ENCODE assay signal across 12 cellular contexts in genomic region chr10:30241422-30242110, GRCh38.
DNase-seq lines count a peak whose midpoint lies in the region; ATAC-seq and TF ChIP-seq lines count a peak whose summit lies in the region.
"Had no signal": no experiment of that assay in that cellular context is flagged by ENCODE, and none has a peak within 500 bp of the region (broad histone marks: within the 10 kb centered on the region; RNA-seq: fewer than 3 reads in every experiment).

No MANE protein-coding gene starts in this region.

- H3K4me2 ChIP-seq in HCT116 (ENCODE audit: low read length): no peak overlapping the region
- H3K4me2 ChIP-seq in PC-3 (ENCODE audit: low read length): no peak overlapping the region
- no peak overlapping the region for H3K4me2 ChIP-seq in mesenchymal stem cell (ENCODE audit: low read length, poor library complexity, severe bottlenecking)

- H2AFZ ChIP-seq in HCT116 (ENCODE audit: low read depth, low read length, poor library complexity, severe bottlenecking) (peak overlapping the region; percentile 1), PC-3 (ENCODE audit: low read length) (0 out of 2 replicates have a peak overlapping the region, but pooled peaks have one; percentile 17), mesenchymal stem cell (ENCODE audit: low read depth, low read length) (no peak overlapping the region)

- CTCF ChIA-PET in HCT116 (lab: Charles Lee) (interaction anchor here (0.7 to 2.0 kb wide), 13 partner anchors 8 to 350 kb away, joined by 3 to 8 read pairs (median 4); no protein-coding TSS in a partner anchor), PC-3 (lab: Charles Lee) (interaction anchor here (0.6 to 1.1 kb wide), 5 partner anchors 28 to 243 kb away, joined by 3 to 15 read pairs (median 4); no protein-coding TSS in a partner anchor)

- RAD21 ChIA-PET in HCT116 (lab: Charles Lee; ENCODE audit: low non-redundant PET in 1 of 2, low total read pairs in 2 of 2, uncharacterized antibody in 2 of 2, unreplicated experiment in 2 of 2): interaction anchor here in 1 of 2 experiments (0.9 kb wide), 1 partner anchor 243 kb away, joined by 3 read pairs; no protein-coding TSS in a partner anchor

- H3K27me3 ChIP-seq in HCT116 (ENCODE audit: insufficient read depth, low read length) (no peaks in the 10 kb centered on the region), PC-3 (ENCODE audit: low read length) (no peaks in the 10 kb centered on the region), mesenchymal stem cell (ENCODE audit: control insufficient read depth in 1 of 2, insufficient read depth in 1 of 2, low read length in 2 of 2) (no peaks in the 10 kb centered on the region), heart left ventricle (no peaks in the 10 kb centered on the region)

- no peak overlapping the region for H2BK120ac ChIP-seq in mesenchymal stem cell (ENCODE audit: low read depth, low read length)

- no peak overlapping the region for H3K4ac ChIP-seq in mesenchymal stem cell (ENCODE audit: low read depth in 1 of 2, low read length in 2 of 2)

- no peaks in the 10 kb centered on the region for H3K79me1 ChIP-seq in mesenchymal stem cell (replicated peaks; ENCODE audit: low read length, poor library complexity, severe bottlenecking)

- no peaks in the 10 kb centered on the region for H3F3A ChIP-seq in PC-3 (ENCODE audit: low read length, unreplicated experiment)

- H3K9me3 ChIP-seq in HCT116 (ENCODE audit: control insufficient read depth in 1 of 2, insufficient read depth in 1 of 2, low read depth in 1 of 2, low read length in 2 of 2) (no peaks in the 10 kb centered on the region), PC-3 (ENCODE audit: low read length) (no peaks in the 10 kb centered on the region), mesenchymal stem cell (ENCODE audit: control insufficient read depth, low read length) (no peaks in the 10 kb centered on the region), heart left ventricle (no peaks in the 10 kb centered on the region)

- no peak overlapping the region for H2BK15ac ChIP-seq in mesenchymal stem cell (ENCODE audit: low read depth, poor library complexity, severe bottlenecking)

- ATAC-seq in HCT116 (no peak), PC-3 (no peak), GM21786 (IDR thresholded peaks at IDR 0.05; ENCODE audit: unreplicated experiment) (no peak), heart left ventricle (no peak)

- TF ChIP-seq CTCF in GM12865 (IDR thresholded peaks at IDR 0.05; ENCODE audit: insufficient read depth, low read depth, low read length, missing control alignments) (no peak), HCT116 (IDR thresholded peaks at IDR 0.05 in 2 of 3, conservative IDR thresholded peaks at IDR 0.05 in 1 of 3; ENCODE audit: borderline replicate concordance in 1 of 3, insufficient read depth in 1 of 3, low read depth in 2 of 3, low read length in 2 of 3) (no peak), PC-3 (conservative IDR thresholded peaks at IDR 0.05; ENCODE audit: low read depth, low read length) (no peak), heart left ventricle (IDR thresholded peaks at IDR 0.05) (no peak)

- no peaks in the 10 kb centered on the region for H4K20me1 ChIP-seq in HCT116 (ENCODE audit: insufficient read depth)
- no peaks in the 10 kb centered on the region for H4K20me1 ChIP-seq in PC-3 (ENCODE audit: low read length)

- no TSS peak for BruUV-seq in HCT116 (replicated peaks; lab: Mats Ljungman, UMichigan)
- no TSS peak for BruUV-seq in PC-3 (replicated peaks; lab: Mats Ljungman, UMichigan)

- H3K36me3 ChIP-seq in HCT116 (ENCODE audit: control insufficient read depth in 1 of 2, insufficient read depth in 2 of 2, low read length in 2 of 2): no peaks in the 10 kb centered on the region
- no peaks in the 10 kb centered on the region for H3K36me3 ChIP-seq in PC-3 (ENCODE audit: low read depth, low read length)
- H3K36me3 ChIP-seq in mesenchymal stem cell (ENCODE audit: control insufficient read depth in 1 of 2, insufficient read depth in 2 of 2, low read depth in 1 of 2, low read length in 2 of 2): no peaks in the 10 kb centered on the region
- no peaks in the 10 kb centered on the region for H3K36me3 ChIP-seq in heart left ventricle

- H3K23ac ChIP-seq in mesenchymal stem cell (ENCODE audit: low read length in 2 of 2): no peak overlapping the region

- H3K9me2 ChIP-seq in HCT116 (ENCODE audit: insufficient read depth) (no peaks in the 10 kb centered on the region; the same call in 1 of the 2 replicates), PC-3 (replicated peaks; ENCODE audit: low read length) (no peaks in the 10 kb centered on the region)

- no peaks in the 10 kb centered on the region for H3K4me1 ChIP-seq in HCT116 (ENCODE audit: control insufficient read depth in 1 of 2, insufficient read depth in 2 of 2, low read length in 2 of 2)
- H3K4me1 ChIP-seq in PC-3 (ENCODE audit: insufficient read depth, low read length): no peaks in the 10 kb centered on the region
- H3K4me1 ChIP-seq in mesenchymal stem cell (ENCODE audit: control insufficient read depth, insufficient read depth, low read depth, low read length): no peaks in the 10 kb centered on the region
- peaks cover 0 to 13% (median 0%) of the 10 kb centered on the region in 12 donors for H3K4me1 ChIP-seq in heart left ventricle

- no peak overlapping the region for H3K14ac ChIP-seq in mesenchymal stem cell (ENCODE audit: low read length in 2 of 2)

- no peak overlapping the region for H2BK5ac ChIP-seq in mesenchymal stem cell (ENCODE audit: low read depth, low read length, poor library complexity, severe bottlenecking)

- H3K9ac ChIP-seq in HCT116 (ENCODE audit: low read length): no peak overlapping the region
- no peak overlapping the region for H3K9ac ChIP-seq in PC-3 (ENCODE audit: low read length)
- H3K9ac ChIP-seq in mesenchymal stem cell (ENCODE audit: low read length): no peak overlapping the region

- POLR2A ChIA-PET in HCT116 (lab: Charles Lee) (no interaction called here), PC-3 (lab: Charles Lee; ENCODE audit: unreplicated experiment) (no interaction called here)

- DNase-seq in GM12865 (ENCODE audit: low read depth) (peak; percentile 41), HCT116 (ENCODE audit: low read depth, low spot score) (no peak), PC-3 (no peak), mesenchymal stem cell (peak; percentile 7), hypothalamus (lab: John Stamatoyannopoulos, UW) (no peak), heart left ventricle (no peak)
- DNase-seq in activated CD8-positive, alpha-beta memory T cell treated with anti-CD3 and anti-CD28 coated beads, Interleukin-2, amount 50 U/mL, for 48 hours: no peak
- DNase-seq: CD4-positive, alpha-beta T cell; H9; NCI-H1048; SHP77 treated with DMSO at 0.1 percent for 48 hours had no signal

- TF ChIP-seq RAD21 in HCT116 (IDR thresholded peaks at IDR 0.05; ENCODE audit: low read depth): no peak

- intact Hi-C loops in HCT116 (cut with micrococcal nuclease): loop anchor here (2.0 kb wide), 1 partner anchor 239 kb away; no protein-coding TSS in a partner anchor
- intact Hi-C loops in PC-3 (cut with micrococcal nuclease): loop anchor here (1.0 kb wide), 1 partner anchor 243 kb away; no protein-coding TSS in a partner anchor
- intact Hi-C loops in heart left ventricle (cut with DNase I): loop anchor here (1.0 to 5.0 kb wide), 7 partner anchors 54 to 245 kb away; no protein-coding TSS in a partner anchor

- H3K18ac ChIP-seq in mesenchymal stem cell (ENCODE audit: low read depth in 1 of 2, low read length in 2 of 2): no peak overlapping the region

- H4K8ac ChIP-seq in mesenchymal stem cell (ENCODE audit: low read length): no peak overlapping the region

- H3K79me2 ChIP-seq in HCT116 (ENCODE audit: insufficient read depth, low read length): no peaks in the 10 kb centered on the region
- H3K79me2 ChIP-seq in PC-3 (ENCODE audit: low read length): no peaks in the 10 kb centered on the region

- no peak overlapping the region for H2AK5ac ChIP-seq in mesenchymal stem cell (ENCODE audit: low read length, severe bottlenecking)

- WGBS in mesenchymal stem cell: 73% methylated on average over 6 of the region's 6 CpGs
- 65 to 79% (median 73%) methylated on average over 6 of the region's 6 CpGs for WGBS in heart left ventricle, 4 donors

- no peak overlapping the region for H4K91ac ChIP-seq in mesenchymal stem cell (ENCODE audit: low read length)

- no peak overlapping the region for H2BK12ac ChIP-seq in mesenchymal stem cell (ENCODE audit: low read length in 2 of 2)

- no peak for TF ChIP-seq POLR2A in HCT116 (IDR thresholded peaks at IDR 0.05; ENCODE audit: borderline replicate concordance, extremely low read depth, insufficient read depth, insufficient read length)
- no peak for TF ChIP-seq POLR2A in heart left ventricle (IDR thresholded peaks at IDR 0.05)

- H3K27ac ChIP-seq in HCT116 (ENCODE audit: low read depth, low read length) (no peak overlapping the region), PC-3 (ENCODE audit: low read length) (no peak overlapping the region), mesenchymal stem cell (ENCODE audit: low read length, poor library complexity, severe bottlenecking) (no peak overlapping the region), heart left ventricle (no peak overlapping the region)

- H3K4me3 ChIP-seq in GM12865 (ENCODE audit: low read depth, low read length) (no peak overlapping the region), HCT116 (replicated peaks in 1 of 2; ENCODE audit: low read depth in 1 of 2, low read length in 2 of 2) (no peak overlapping the region), PC-3 (ENCODE audit: low read length) (no peak overlapping the region), mesenchymal stem cell (ENCODE audit: insufficient read depth in 1 of 2, low read depth in 1 of 2, low read length in 2 of 2) (no peak overlapping the region), heart left ventricle (no peak overlapping the region)

TF ChIP-seq in HCT116, 20 proteins besides CTCF, POLR2A, EP300 and RAD21:
- TF ChIP-seq YY1 (IDR thresholded peaks at IDR 0.05; ENCODE audit: extremely low read depth, insufficient replicate concordance, low read depth, low read length) (no peak), ZFX (IDR thresholded peaks at IDR 0.05) (no peak), CBX3 (IDR thresholded peaks at IDR 0.05; ENCODE audit: low read depth) (no peak), SIN3A (IDR thresholded peaks at IDR 0.05; ENCODE audit: low read depth) (no peak), TCF7L2 (IDR thresholded peaks at IDR 0.05; ENCODE audit: borderline replicate concordance, extremely low read depth, insufficient read depth, insufficient read length) (no peak)
TF ChIP-seq in HCT116: peak in this region for 0.

Comparison
In these comparisons a context has a peak if more than half of its experiments do, and no peak if none do; other contexts are left out.
1. DNase-seq: peak in GM12865 (single experiment) and mesenchymal stem cell (single experiment); none in HCT116 (single experiment), PC-3 (single experiment), hypothalamus (0 of 51), heart left ventricle (0 of 5) and activated CD8-positive, alpha-beta memory T cell treated with anti-CD3 and anti-CD28 coated beads, Interleukin-2, amount 50 U/mL, for 48 hours (single experiment).